1 cellular context compared by ENCODE assay signal in the genomic region with DNA sequence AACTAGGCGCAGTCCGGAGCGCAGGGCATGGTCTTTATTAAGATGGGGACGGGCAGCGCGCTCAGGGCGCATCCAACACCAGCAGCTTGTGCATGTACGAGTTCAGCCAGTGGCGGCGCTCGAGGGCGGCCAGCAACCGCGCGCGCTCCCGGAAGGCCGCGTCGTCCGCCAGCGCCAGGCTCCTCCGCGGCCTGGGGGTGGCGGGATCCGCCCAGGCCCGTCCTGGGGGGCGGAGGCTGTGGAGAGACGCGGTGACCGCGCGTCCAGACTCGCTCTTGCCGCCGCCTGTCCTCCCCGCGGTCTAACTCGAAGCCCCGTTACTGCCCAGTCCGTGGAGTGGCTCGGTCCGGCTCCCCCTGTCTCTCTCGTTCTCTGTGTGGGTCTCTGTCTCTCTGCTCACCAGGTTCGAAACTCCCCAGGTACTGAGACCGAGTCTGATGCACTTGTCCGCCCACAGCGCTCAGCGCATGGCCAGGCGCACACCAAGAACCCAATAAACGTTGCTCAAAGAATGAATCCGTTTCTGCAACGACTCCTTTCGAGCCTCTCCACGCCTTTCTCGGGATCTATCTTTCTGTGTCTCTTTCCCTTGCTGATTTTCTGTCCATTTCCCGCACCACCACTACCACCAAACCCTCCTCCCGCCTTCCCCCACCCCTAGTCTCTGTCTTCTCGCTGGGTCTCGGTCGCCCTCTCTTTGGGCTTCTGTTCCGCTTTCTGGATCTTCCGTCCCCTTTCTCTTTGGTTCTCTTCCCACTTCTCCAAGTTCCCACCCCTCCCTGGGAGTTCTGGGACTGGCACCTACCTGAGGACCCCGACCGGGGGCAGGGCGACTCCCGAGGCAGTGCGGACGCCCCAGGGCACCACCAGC.
TF ChIP-seq lines count a peak whose summit lies in the region.

No MANE protein-coding gene starts in this region.

TF ChIP-seq in HepG2, 621 proteins besides CTCF, POLR2A, EP300 and RAD21:
- TF ChIP-seq HOXA7 (CRISPR knock-in tag; IDR thresholded peaks at IDR 0.05) (no peak), NCOA5 (CRISPR knock-in tag; IDR thresholded peaks at IDR 0.05) (no peak), IRF2 (CRISPR knock-in tag; IDR thresholded peaks at IDR 0.05) (no peak), CBFB (CRISPR knock-in tag; IDR thresholded peaks at IDR 0.05) (no peak), EZH2 (conservative IDR thresholded peaks at IDR 0.05; ENCODE audit: low read depth, low read length) (peak; percentile 53; the same call in 1 of the 2 replicates), GATAD2A (CRISPR knock-in tag; IDR thresholded peaks at IDR 0.05) (no peak), REXO4 (CRISPR knock-in tag; IDR thresholded peaks at IDR 0.05; ENCODE audit: borderline replicate concordance) (no peak), HNRNPL (IDR thresholded peaks at IDR 0.05; ENCODE audit: low read depth, low read length) (no peak), BCL6 (CRISPR knock-in tag; IDR thresholded peaks at IDR 0.05) (no peak), FIP1L1 (IDR thresholded peaks at IDR 0.05; ENCODE audit: borderline replicate concordance, insufficient read depth, low read depth, low read length) (no peak)
- TF ChIP-seq, protein P1, sequence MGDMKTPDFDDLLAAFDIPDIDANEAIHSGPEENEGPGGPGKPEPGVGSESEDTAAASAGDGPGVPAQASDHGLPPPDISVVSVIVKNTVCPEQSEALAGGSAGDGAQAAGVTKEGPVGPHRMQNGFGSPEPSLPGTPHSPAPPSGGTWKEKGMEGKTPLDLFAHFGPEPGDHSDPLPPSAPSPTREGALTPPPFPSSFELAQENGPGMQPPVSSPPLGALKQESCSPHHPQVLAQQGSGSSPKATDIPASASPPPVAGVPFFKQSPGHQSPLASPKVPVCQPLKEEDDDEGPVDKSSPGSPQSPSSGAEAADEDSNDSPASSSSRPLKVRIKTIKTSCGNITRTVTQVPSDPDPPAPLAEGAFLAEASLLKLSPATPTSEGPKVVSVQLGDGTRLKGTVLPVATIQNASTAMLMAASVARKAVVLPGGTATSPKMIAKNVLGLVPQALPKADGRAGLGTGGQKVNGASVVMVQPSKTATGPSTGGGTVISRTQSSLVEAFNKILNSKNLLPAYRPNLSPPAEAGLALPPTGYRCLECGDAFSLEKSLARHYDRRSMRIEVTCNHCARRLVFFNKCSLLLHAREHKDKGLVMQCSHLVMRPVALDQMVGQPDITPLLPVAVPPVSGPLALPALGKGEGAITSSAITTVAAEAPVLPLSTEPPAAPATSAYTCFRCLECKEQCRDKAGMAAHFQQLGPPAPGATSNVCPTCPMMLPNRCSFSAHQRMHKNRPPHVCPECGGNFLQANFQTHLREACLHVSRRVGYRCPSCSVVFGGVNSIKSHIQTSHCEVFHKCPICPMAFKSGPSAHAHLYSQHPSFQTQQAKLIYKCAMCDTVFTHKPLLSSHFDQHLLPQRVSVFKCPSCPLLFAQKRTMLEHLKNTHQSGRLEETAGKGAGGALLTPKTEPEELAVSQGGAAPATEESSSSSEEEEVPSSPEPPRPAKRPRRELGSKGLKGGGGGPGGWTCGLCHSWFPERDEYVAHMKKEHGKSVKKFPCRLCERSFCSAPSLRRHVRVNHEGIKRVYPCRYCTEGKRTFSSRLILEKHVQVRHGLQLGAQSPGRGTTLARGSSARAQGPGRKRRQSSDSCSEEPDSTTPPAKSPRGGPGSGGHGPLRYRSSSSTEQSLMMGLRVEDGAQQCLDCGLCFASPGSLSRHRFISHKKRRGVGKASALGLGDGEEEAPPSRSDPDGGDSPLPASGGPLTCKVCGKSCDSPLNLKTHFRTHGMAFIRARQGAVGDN (CRISPR knock-in tag; IDR thresholded peaks at IDR 0.05), result peak; percentile 18; the same call in 1 of the 2 replicates
- TF ChIP-seq, protein P2, sequence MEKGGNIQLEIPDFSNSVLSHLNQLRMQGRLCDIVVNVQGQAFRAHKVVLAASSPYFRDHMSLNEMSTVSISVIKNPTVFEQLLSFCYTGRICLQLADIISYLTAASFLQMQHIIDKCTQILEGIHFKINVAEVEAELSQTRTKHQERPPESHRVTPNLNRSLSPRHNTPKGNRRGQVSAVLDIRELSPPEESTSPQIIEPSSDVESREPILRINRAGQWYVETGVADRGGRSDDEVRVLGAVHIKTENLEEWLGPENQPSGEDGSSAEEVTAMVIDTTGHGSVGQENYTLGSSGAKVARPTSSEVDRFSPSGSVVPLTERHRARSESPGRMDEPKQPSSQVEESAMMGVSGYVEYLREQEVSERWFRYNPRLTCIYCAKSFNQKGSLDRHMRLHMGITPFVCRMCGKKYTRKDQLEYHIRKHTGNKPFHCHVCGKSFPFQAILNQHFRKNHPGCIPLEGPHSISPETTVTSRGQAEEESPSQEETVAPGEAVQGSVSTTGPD (CRISPR knock-in tag; IDR thresholded peaks at IDR 0.05), result no peak
- TF ChIP-seq, protein P3, sequence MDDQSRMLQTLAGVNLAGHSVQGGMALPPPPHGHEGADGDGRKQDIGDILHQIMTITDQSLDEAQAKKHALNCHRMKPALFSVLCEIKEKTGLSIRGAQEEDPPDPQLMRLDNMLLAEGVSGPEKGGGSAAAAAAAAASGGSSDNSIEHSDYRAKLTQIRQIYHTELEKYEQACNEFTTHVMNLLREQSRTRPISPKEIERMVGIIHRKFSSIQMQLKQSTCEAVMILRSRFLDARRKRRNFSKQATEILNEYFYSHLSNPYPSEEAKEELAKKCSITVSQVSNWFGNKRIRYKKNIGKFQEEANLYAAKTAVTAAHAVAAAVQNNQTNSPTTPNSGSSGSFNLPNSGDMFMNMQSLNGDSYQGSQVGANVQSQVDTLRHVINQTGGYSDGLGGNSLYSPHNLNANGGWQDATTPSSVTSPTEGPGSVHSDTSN (CRISPR knock-in tag; IDR thresholded peaks at IDR 0.05; ENCODE audit: borderline replicate concordance), result no peak
- TF ChIP-seq, protein P4, sequence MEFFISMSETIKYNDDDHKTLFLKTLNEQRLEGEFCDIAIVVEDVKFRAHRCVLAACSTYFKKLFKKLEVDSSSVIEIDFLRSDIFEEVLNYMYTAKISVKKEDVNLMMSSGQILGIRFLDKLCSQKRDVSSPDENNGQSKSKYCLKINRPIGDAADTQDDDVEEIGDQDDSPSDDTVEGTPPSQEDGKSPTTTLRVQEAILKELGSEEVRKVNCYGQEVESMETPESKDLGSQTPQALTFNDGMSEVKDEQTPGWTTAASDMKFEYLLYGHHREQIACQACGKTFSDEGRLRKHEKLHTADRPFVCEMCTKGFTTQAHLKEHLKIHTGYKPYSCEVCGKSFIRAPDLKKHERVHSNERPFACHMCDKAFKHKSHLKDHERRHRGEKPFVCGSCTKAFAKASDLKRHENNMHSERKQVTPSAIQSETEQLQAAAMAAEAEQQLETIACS (CRISPR knock-in tag; IDR thresholded peaks at IDR 0.05), result peak; percentile 58; the same call in 1 of the 2 replicates
- TF ChIP-seq, protein P5, sequence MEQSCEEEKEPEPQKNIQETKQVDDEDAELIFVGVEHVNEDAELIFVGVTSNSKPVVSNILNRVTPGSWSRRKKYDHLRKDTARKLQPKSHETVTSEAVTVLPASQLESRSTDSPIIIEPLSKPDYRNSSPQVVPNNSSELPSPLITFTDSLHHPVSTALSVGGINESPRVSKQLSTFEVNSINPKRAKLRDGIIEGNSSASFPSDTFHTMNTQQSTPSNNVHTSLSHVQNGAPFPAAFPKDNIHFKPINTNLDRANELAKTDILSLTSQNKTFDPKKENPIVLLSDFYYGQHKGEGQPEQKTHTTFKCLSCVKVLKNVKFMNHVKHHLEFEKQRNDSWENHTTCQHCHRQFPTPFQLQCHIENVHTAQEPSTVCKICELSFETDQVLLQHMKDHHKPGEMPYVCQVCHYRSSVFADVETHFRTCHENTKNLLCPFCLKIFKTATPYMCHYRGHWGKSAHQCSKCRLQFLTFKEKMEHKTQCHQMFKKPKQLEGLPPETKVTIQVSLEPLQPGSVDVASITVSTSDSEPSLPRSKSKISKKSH (CRISPR knock-in tag; IDR thresholded peaks at IDR 0.05; ENCODE audit: borderline replicate concordance), result no peak
- TF ChIP-seq, protein P6, sequence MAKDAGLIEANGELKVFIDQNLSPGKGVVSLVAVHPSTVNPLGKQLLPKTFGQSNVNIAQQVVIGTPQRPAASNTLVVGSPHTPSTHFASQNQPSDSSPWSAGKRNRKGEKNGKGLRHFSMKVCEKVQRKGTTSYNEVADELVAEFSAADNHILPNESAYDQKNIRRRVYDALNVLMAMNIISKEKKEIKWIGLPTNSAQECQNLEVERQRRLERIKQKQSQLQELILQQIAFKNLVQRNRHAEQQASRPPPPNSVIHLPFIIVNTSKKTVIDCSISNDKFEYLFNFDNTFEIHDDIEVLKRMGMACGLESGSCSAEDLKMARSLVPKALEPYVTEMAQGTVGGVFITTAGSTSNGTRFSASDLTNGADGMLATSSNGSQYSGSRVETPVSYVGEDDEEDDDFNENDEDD (CRISPR knock-in tag; IDR thresholded peaks at IDR 0.05; ENCODE audit: borderline replicate concordance), result peak; percentile 17; the same call in 1 of the 2 replicates
- TF ChIP-seq, protein P7, sequence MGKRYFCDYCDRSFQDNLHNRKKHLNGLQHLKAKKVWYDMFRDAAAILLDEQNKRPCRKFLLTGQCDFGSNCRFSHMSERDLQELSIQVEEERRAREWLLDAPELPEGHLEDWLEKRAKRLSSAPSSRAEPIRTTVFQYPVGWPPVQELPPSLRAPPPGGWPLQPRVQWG (CRISPR knock-in tag; IDR thresholded peaks at IDR 0.05; ENCODE audit: borderline replicate concordance, low read depth), result no peak
- TF ChIP-seq, protein P8, sequence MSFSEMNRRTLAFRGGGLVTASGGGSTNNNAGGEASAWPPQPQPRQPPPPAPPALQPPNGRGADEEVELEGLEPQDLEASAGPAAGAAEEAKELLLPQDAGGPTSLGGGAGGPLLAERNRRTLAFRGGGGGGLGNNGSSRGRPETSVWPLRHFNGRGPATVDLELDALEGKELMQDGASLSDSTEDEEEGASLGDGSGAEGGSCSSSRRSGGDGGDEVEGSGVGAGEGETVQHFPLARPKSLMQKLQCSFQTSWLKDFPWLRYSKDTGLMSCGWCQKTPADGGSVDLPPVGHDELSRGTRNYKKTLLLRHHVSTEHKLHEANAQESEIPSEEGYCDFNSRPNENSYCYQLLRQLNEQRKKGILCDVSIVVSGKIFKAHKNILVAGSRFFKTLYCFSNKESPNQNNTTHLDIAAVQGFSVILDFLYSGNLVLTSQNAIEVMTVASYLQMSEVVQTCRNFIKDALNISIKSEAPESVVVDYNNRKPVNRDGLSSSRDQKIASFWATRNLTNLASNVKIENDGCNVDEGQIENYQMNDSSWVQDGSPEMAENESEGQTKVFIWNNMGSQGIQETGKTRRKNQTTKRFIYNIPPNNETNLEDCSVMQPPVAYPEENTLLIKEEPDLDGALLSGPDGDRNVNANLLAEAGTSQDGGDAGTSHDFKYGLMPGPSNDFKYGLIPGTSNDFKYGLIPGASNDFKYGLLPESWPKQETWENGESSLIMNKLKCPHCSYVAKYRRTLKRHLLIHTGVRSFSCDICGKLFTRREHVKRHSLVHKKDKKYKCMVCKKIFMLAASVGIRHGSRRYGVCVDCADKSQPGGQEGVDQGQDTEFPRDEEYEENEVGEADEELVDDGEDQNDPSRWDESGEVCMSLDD (CRISPR knock-in tag; IDR thresholded peaks at IDR 0.05; ENCODE audit: borderline replicate concordance), result no peak
TF ChIP-seq in HepG2: peak in this region for 4.
